ENCODE assay signal across 1 cellular context in genomic region chr1:80509965-80510522, GRCh38.
TF ChIP-seq lines count a peak whose summit lies in the region.

No MANE protein-coding gene starts in this region.

TF ChIP-seq in HCT116, 20 proteins besides CTCF, POLR2A, EP300 and RAD21 (continued from another document):
- TF ChIP-seq REST (IDR thresholded peaks at IDR 0.05; ENCODE audit: low read depth), result no peak
- no peak for TF ChIP-seq ZBTB33 (IDR thresholded peaks at IDR 0.05; ENCODE audit: extremely low read depth, insufficient replicate concordance, low read length)
- TF ChIP-seq SP1 (IDR thresholded peaks at IDR 0.05; ENCODE audit: low read depth), result no peak
